ENCODE assay signal across 1 cellular context in genomic region chr11:61347916-61348461, GRCh38.
TF ChIP-seq lines count a peak whose summit lies in the region.

No MANE protein-coding gene starts in this region.

TF ChIP-seq in endothelial cell of umbilical vein, 7 proteins besides CTCF, POLR2A, EP300 and RAD21:
- TF ChIP-seq JUN (IDR thresholded peaks at IDR 0.05; ENCODE audit: borderline replicate concordance, insufficient read depth, insufficient read length, low read depth) (peak; percentile 64), GATA2 (IDR thresholded peaks at IDR 0.05; ENCODE audit: insufficient read depth, insufficient read length, low read depth, low read length) (peak; percentile 88), FOS (IDR thresholded peaks at IDR 0.05; ENCODE audit: borderline replicate concordance, insufficient read depth, low read length) (peak; percentile 89), POLR2AphosphoS5 (IDR thresholded peaks at IDR 0.05; ENCODE audit: insufficient read depth, low read depth, low read length) (peak; percentile 83), MYC (IDR thresholded peaks at IDR 0.05; ENCODE audit: low read depth, low read length) (peak; percentile 88), EZH2 (IDR thresholded peaks at IDR 0.05; ENCODE audit: borderline replicate concordance, low read depth, low read length, severe bottlenecking) (no peak)
- TF ChIP-seq, protein P1, sequence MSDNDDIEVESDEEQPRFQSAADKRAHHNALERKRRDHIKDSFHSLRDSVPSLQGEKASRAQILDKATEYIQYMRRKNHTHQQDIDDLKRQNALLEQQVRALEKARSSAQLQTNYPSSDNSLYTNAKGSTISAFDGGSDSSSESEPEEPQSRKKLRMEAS (IDR thresholded peaks at IDR 0.05; ENCODE audit: insufficient read depth, insufficient read length) = peak; percentile 83
